Comparison of ENCODE assay signal across 17 cellular contexts in the genomic region with DNA sequence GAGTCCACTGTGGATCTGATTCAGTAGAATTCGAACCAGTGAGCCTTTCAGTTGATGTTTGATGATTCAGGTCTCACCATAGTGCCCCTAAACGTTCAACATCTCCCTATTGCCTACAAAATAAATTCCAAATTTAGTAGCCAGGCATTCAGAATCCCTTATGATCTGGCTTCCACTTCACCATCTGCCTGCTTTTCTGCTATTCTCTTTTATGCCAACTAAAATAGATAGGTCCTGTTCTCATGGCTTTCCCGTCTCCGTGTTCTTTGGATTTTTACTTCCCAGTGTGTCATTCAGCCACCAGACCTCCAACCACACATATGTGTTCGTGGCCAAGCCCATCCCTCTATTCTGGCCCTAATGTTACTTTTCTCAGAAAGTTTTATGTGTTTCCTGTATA.
DNase-seq lines count a peak whose midpoint lies in the region; ATAC-seq and TF ChIP-seq lines count a peak whose summit lies in the region.
"Had no signal": no experiment of that assay in that cellular context is flagged by ENCODE, and none has a peak within 500 bp of the region (broad histone marks: within the 10 kb centered on the region; RNA-seq: fewer than 3 reads in every experiment).

No MANE protein-coding gene starts in this region.

- TF ChIP-seq CTCF in colonic mucosa (IDR thresholded peaks at IDR 0.05) = no peak

- no peaks in the 10 kb centered on the region for H3K4me1 ChIP-seq in colonic mucosa
- H3K4me1 ChIP-seq: Caco-2 had no signal

- DNase-seq in G401 (ENCODE audit: low spot score) = peak; percentile 74
- DNase-seq in NCI-H446 treated with DMSO at 0.1 percent for 48 hours (lab: John Stamatoyannopoulos, UW) = peak; percentile 58
- DNase-seq in cerebellum (ENCODE audit: low spot score) = peak; percentile 43
- no peak for DNase-seq in colonic mucosa
- DNase-seq: 8988T; ACHN; Caco-2; Calu3; CD4-positive, alpha-beta T cell; CD8-positive, alpha-beta T cell; DMS79 treated with DMSO at 0.1 percent for 48 hours; GDM1 had no signal

- no peaks in the 10 kb centered on the region for H3K27me3 ChIP-seq in colonic mucosa

- H3K9me3 ChIP-seq in colonic mucosa = no peaks in the 10 kb centered on the region
- H3K9me3 ChIP-seq: BLaER1 treated with 17β-estradiol and CSF1 and Interleukin-3, amounts not matched to agents 10 nM and 100 nM; Caco-2 had no signal

- H3K9ac ChIP-seq in colonic mucosa (ENCODE audit: low read depth in 2 of 2, low read length in 2 of 2) = no peak overlapping the region
- H3K9ac ChIP-seq: BLaER1 treated with 17β-estradiol and CSF1 and Interleukin-3, amounts not matched to agents 10 nM and 100 nM had no signal

- in situ Hi-C loops in G401 (cut with HindIII; ENCODE audit: low sequenced_read_pairs) = no loop called here

- H3K27ac ChIP-seq in colonic mucosa = no peak overlapping the region
- H3K27ac ChIP-seq: BLaER1 treated with 17β-estradiol and CSF1 and Interleukin-3, amounts not matched to agents 10 nM and 100 nM; C4-2B had no signal

- no peak for ATAC-seq in HG02970 (IDR thresholded peaks at IDR 0.05; ENCODE audit: low FRiP score, unreplicated experiment)
- no peak for ATAC-seq in GM19035 (IDR thresholded peaks at IDR 0.05; ENCODE audit: unreplicated experiment)
- ATAC-seq in GM19452 (IDR thresholded peaks at IDR 0.05; ENCODE audit: unreplicated experiment) = no peak
- ATAC-seq: CD8-positive, alpha-beta T cell had no signal

- intact Hi-C loops in colonic mucosa (cut with DNase I) = no loop called here

- no peaks in the 10 kb centered on the region for H3K36me3 ChIP-seq in colonic mucosa
- H3K36me3 ChIP-seq: BLaER1 treated with 17β-estradiol and CSF1 and Interleukin-3, amounts not matched to agents 10 nM and 100 nM had no signal

- H3K4me3 ChIP-seq in colonic mucosa = no peak overlapping the region
- H3K4me3 ChIP-seq: BLaER1 treated with 17β-estradiol and CSF1 and Interleukin-3, amounts not matched to agents 10 nM and 100 nM had no signal
